Comparison of ENCODE assay signal across 11 cellular contexts in genomic region chr17:67247416-67247900, GRCh38. TPM values are rescaled to one million over a fixed set of nuclear protein-coding genes. Genes with fewer than 3 reads are reported as not detected.
A peak's percentile ranks its signal among the peaks of the same experiment; 100 is the strongest.
DNase-seq lines count a peak whose midpoint lies in the region; ATAC-seq and TF ChIP-seq lines count a peak whose summit lies in the region.
"Had no signal": no experiment of that assay in that cellular context is flagged by ENCODE, and none has a peak within 500 bp of the region (broad histone marks: within the 10 kb centered on the region; RNA-seq: fewer than 3 reads in every experiment).

No MANE protein-coding gene starts in this region.

- peak overlapping the region; percentile 74 for H3K4me3 Mint-ChIP-seq in activated CD8-positive, alpha-beta T cell treated with anti-CD3 and anti-CD28 coated beads, Interleukin-2, amount 10 ng/mL, durations not matched to agents 7 days and 5 days
- no peak overlapping the region for H3K4me3 Mint-ChIP-seq in activated CD8-positive, alpha-beta T cell treated with anti-CD3 and anti-CD28 coated beads for 36 hours
- H3K4me3 Mint-ChIP-seq in endodermal cell (peak overlapping the region; percentile 87), neural crest cell (peak overlapping the region; percentile 90)

- H3K27me3 Mint-ChIP-seq in activated CD8-positive, alpha-beta T cell treated with anti-CD3 and anti-CD28 coated beads, Interleukin-2, amount 10 ng/mL, durations not matched to agents 7 days and 5 days (ENCODE audit: low read depth) = peaks cover 2% of the 10 kb centered on the region
- peaks cover 5% of the 10 kb centered on the region for H3K27me3 Mint-ChIP-seq in activated CD8-positive, alpha-beta T cell treated with anti-CD3 and anti-CD28 coated beads for 36 hours
- H3K27me3 Mint-ChIP-seq in endodermal cell (ENCODE audit: insufficient read depth) (no peaks in the 10 kb centered on the region), neural crest cell (ENCODE audit: low read depth) (peaks cover 10% of the 10 kb centered on the region)

- H3K36me3 ChIP-seq in HUES6 (ENCODE audit: control insufficient read depth, insufficient read depth, low read length) (no peaks in the 10 kb centered on the region), endodermal cell (ENCODE audit: control insufficient read depth, insufficient read depth, low read length) (no peaks in the 10 kb centered on the region)

- H3K4me1 ChIP-seq in HUES6 (ENCODE audit: control insufficient read depth, insufficient read depth, low read length) (peaks cover 19% of the 10 kb centered on the region), endodermal cell (ENCODE audit: control insufficient read depth, insufficient read depth, low read length) (no peaks in the 10 kb centered on the region)

- peaks cover 30% of the 10 kb centered on the region for H3K4me1 Mint-ChIP-seq in activated CD8-positive, alpha-beta T cell treated with anti-CD3 and anti-CD28 coated beads, Interleukin-2, amount 10 ng/mL, durations not matched to agents 7 days and 5 days (ENCODE audit: low read depth)
- peaks cover 26% of the 10 kb centered on the region for H3K4me1 Mint-ChIP-seq in activated CD8-positive, alpha-beta T cell treated with anti-CD3 and anti-CD28 coated beads for 36 hours (ENCODE audit: low read depth)
- peaks cover 26% of the 10 kb centered on the region for H3K4me1 Mint-ChIP-seq in endodermal cell
- peaks cover 22% of the 10 kb centered on the region for H3K4me1 Mint-ChIP-seq in neural crest cell

- ATAC-seq in activated CD8-positive, alpha-beta T cell treated with anti-CD3 and anti-CD28 coated beads, Interleukin-2, amount 10 ng/mL, durations not matched to agents 7 days and 5 days = no peak
- no peak for ATAC-seq in activated CD8-positive, alpha-beta T cell treated with anti-CD3 and anti-CD28 coated beads for 36 hours

- CTCF ChIA-PET in activated CD8-positive, alpha-beta T cell treated with anti-CD3 and anti-CD28 coated beads, Interleukin-2, amount 10 ng/mL, durations not matched to agents 7 days and 5 days (lab: Charles Lee) = interaction anchor here (0.9 to 1.2 kb wide), 2 partner anchors 10 to 26 kb away, joined by 4 read pairs; no protein-coding TSS in a partner anchor
- CTCF ChIA-PET in activated CD8-positive, alpha-beta T cell treated with anti-CD3 and anti-CD28 coated beads for 36 hours (lab: Charles Lee) = no interaction called here

- H3K9me3 ChIP-seq in HUES6 (ENCODE audit: control insufficient read depth, insufficient read depth, low read depth, low read length) = no peaks in the 10 kb centered on the region
- no peaks in the 10 kb centered on the region for H3K9me3 ChIP-seq in endodermal cell (ENCODE audit: control insufficient read depth, low read length)

- no peaks in the 10 kb centered on the region for H3K9me3 Mint-ChIP-seq in activated CD8-positive, alpha-beta T cell treated with anti-CD3 and anti-CD28 coated beads, Interleukin-2, amount 10 ng/mL, durations not matched to agents 7 days and 5 days (ENCODE audit: insufficient read depth)
- H3K9me3 Mint-ChIP-seq in activated CD8-positive, alpha-beta T cell treated with anti-CD3 and anti-CD28 coated beads for 36 hours = no peaks in the 10 kb centered on the region
- H3K9me3 Mint-ChIP-seq in endodermal cell (no peaks in the 10 kb centered on the region), neural crest cell (no peaks in the 10 kb centered on the region)

- POLR2A ChIA-PET in activated CD8-positive, alpha-beta T cell treated with anti-CD3 and anti-CD28 coated beads, Interleukin-2, amount 10 ng/mL, durations not matched to agents 7 days and 5 days (lab: Charles Lee) = no interaction called here
- POLR2A ChIA-PET in activated CD8-positive, alpha-beta T cell treated with anti-CD3 and anti-CD28 coated beads for 36 hours (lab: Charles Lee) = no interaction called here

- H3K9ac ChIP-seq in HUES6 (ENCODE audit: low read length) = no peak overlapping the region
- H3K9ac ChIP-seq in endodermal cell (ENCODE audit: extremely low read depth, low read length, poor library complexity, severe bottlenecking) = no peak overlapping the region

- peak overlapping the region; percentile 77; the same call in 1 of the 2 replicates for H3K4me3 ChIP-seq in HUES6 (ENCODE audit: low read depth, low read length)
- peak overlapping the region; percentile 92 for H3K4me3 ChIP-seq in endodermal cell (ENCODE audit: low read length)

- no peak for DNase-seq in activated CD8-positive, alpha-beta T cell treated with anti-CD3 and anti-CD28 coated beads, Interleukin-2, amount 10 ng/mL, durations not matched to agents 7 days and 5 days
- DNase-seq in activated CD8-positive, alpha-beta T cell treated with anti-CD3 and anti-CD28 coated beads for 36 hours = no peak
- no peak for DNase-seq in endodermal cell
- no peak for DNase-seq in neural crest cell (ENCODE audit: low read depth, low spot score)
- no peak for DNase-seq in GM03348 (ENCODE audit: low spot score)
- no peak for DNase-seq in 8988T
- DNase-seq in NCI-H1694 treated with DMSO at 0.1 percent for 48 hours (lab: John Stamatoyannopoulos, UW) = no peak
- DNase-seq: ACHN, DMS 273 treated with DMSO at 0.1 percent for 48 hours, NCI-H1048 had no signal

- no peak for TF ChIP-seq CTCF in activated CD8-positive, alpha-beta T cell treated with anti-CD3 and anti-CD28 coated beads for 36 hours (IDR thresholded peaks at IDR 0.05)
- TF ChIP-seq CTCF in endodermal cell (conservative IDR thresholded peaks at IDR 0.05) = no peak
- no peak for TF ChIP-seq CTCF in neural crest cell (conservative IDR thresholded peaks at IDR 0.05)

- H3K27ac Mint-ChIP-seq in activated CD8-positive, alpha-beta T cell treated with anti-CD3 and anti-CD28 coated beads, Interleukin-2, amount 10 ng/mL, durations not matched to agents 7 days and 5 days = peak overlapping the region; percentile 72
- H3K27ac Mint-ChIP-seq in activated CD8-positive, alpha-beta T cell treated with anti-CD3 and anti-CD28 coated beads for 36 hours = no peak overlapping the region
- H3K27ac Mint-ChIP-seq in endodermal cell (peak overlapping the region; percentile 97), neural crest cell (ENCODE audit: unreplicated experiment) (no peak overlapping the region)

- peaks cover 10% of the 10 kb centered on the region for H3K36me3 Mint-ChIP-seq in activated CD8-positive, alpha-beta T cell treated with anti-CD3 and anti-CD28 coated beads, Interleukin-2, amount 10 ng/mL, durations not matched to agents 7 days and 5 days (ENCODE audit: low read depth)
- H3K36me3 Mint-ChIP-seq in activated CD8-positive, alpha-beta T cell treated with anti-CD3 and anti-CD28 coated beads for 36 hours (ENCODE audit: low read depth) = peaks cover 7% of the 10 kb centered on the region
- H3K36me3 Mint-ChIP-seq in endodermal cell (ENCODE audit: low read depth) = peaks cover 16% of the 10 kb centered on the region
- H3K36me3 Mint-ChIP-seq in neural crest cell (ENCODE audit: low read depth) = no peaks in the 10 kb centered on the region

- H3K27ac ChIP-seq in HUES6 (ENCODE audit: low read depth, low read length) (no peak overlapping the region), endodermal cell (ENCODE audit: low read depth, low read length) (no peak overlapping the region)

- intact Hi-C loops in activated CD8-positive, alpha-beta T cell treated with anti-CD3 and anti-CD28 coated beads for 36 hours (cut with micrococcal nuclease) = no loop called here

- H3K27me3 ChIP-seq in HUES6 (ENCODE audit: control insufficient read depth, insufficient read depth, low read length) (no peaks in the 10 kb centered on the region), endodermal cell (ENCODE audit: control insufficient read depth, insufficient read depth, low read length, poor library complexity, severe bottlenecking) (no peaks in the 10 kb centered on the region)

- WGBS in endodermal cell (ENCODE audit: insufficient coverage in 1 of 2, insufficient read length in 1 of 2), 2 experiments = 97 to 100% methylated on average over 11 to 12 of the region's 12 CpGs

RNA-seq across cellular contexts. Expression of gene HELZ, which starts 2.5 kb away (rescaled TPM):
- total RNA-seq in activated CD8-positive, alpha-beta T cell treated with anti-CD3 and anti-CD28 coated beads, Interleukin-2, amount 10 ng/mL, durations not matched to agents 7 days and 5 days = 10 to 100 TPM; 69.1 to 76.6 TPM
- total RNA-seq in activated CD8-positive, alpha-beta T cell treated with anti-CD3 and anti-CD28 coated beads for 36 hours = 10 to 100 TPM; 74.4 to 74.9 TPM
- total RNA-seq in endodermal cell (10 to 100 TPM; 51.4 to 74.7 TPM), neural crest cell (39.1 and 41.7 TPM in 2 replicates)
- 12.3 TPM for polyA plus RNA-seq in endodermal cell (2013, experiment 1 of 2)
- polyA plus RNA-seq in endodermal cell (2013, experiment 2 of 2) = 13.7 TPM

Comparison
In these comparisons a context has a peak if more than half of its experiments do, and no peak if none do; other contexts are left out.
1. H3K27ac Mint-ChIP-seq: peak in activated CD8-positive, alpha-beta T cell treated with anti-CD3 and anti-CD28 coated beads, Interleukin-2, amount 10 ng/mL, durations not matched to agents 7 days and 5 days (single experiment) and endodermal cell (single experiment); none in activated CD8-positive, alpha-beta T cell treated with anti-CD3 and anti-CD28 coated beads for 36 hours (single experiment) and neural crest cell (single experiment).